ENCODE assay signal across 7 cellular contexts in the genomic region with DNA sequence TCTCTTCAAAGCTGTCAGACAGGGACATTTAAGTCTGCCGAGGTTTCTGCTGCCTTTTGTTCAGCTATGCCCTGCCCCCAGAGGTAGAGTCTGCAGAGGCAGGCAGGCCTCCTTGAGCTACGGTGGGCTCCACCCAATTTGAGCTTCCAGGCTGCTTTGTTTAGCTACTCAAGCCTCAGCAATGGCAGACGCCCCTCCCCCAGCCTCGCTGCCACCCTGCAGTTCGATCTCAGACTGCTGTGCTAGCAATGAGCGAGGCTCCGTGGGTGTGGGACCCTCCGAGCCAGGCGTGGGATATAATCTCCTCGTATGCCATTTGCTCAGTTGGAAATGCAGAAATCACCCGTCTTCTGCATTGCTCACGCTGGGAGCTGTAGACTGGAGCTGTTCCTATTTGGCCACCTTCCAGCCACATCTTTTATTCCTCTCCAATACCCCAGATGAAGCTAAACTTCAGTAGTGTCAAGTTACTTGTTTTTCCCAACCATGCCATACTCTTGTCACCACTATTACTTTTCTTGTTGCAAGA. TPM values are rescaled to one million over a fixed set of nuclear protein-coding genes. Genes with fewer than 3 reads are reported as not detected.
DNase-seq lines count a peak whose midpoint lies in the region.
"Not testable (repeated sequence)": the region's sequence is repeated elsewhere in the genome, so short reads cannot be mapped to it uniquely, and the experiment has no call there.

No MANE protein-coding gene starts in this region.

- not testable (repeated sequence) for H3K9me3 ChIP-seq in ES-I3 (ENCODE audit: control insufficient read depth, insufficient read depth, low read length); endocrine pancreas (ENCODE audit: control insufficient read depth, low read length); iPS-18a (ENCODE audit: control insufficient read depth, low read depth, low read length)

- H3K36me3 ChIP-seq in ES-I3 (ENCODE audit: insufficient read depth, low read length); endocrine pancreas (ENCODE audit: control insufficient read depth, insufficient read depth, low read length); iPS-18a (ENCODE audit: control insufficient read depth, low read depth, low read length): not testable (repeated sequence)

- peaks cover 18% of the 10 kb centered on the region for H3K36me3 Mint-ChIP-seq in activated CD4-positive, alpha-beta T cell treated with anti-CD3 and anti-CD28 coated beads, Interleukin-2, amount 10 ng/mL, durations not matched to agents 7 days and 5 days (ENCODE audit: low read depth)

- CTCF ChIA-PET in activated CD4-positive, alpha-beta T cell treated with anti-CD3 and anti-CD28 coated beads, Interleukin-2, amount 10 ng/mL, durations not matched to agents 7 days and 5 days (lab: Charles Lee), result interaction anchor here (0.6 to 0.9 kb wide), 3 partner anchors 20 to 222 kb away, joined by 3 read pairs; partner anchors contain the start of gene TIFA

- peak overlapping the region; percentile 57 for H3K4me3 Mint-ChIP-seq in activated CD4-positive, alpha-beta T cell treated with anti-CD3 and anti-CD28 coated beads, Interleukin-2, amount 10 ng/mL, durations not matched to agents 7 days and 5 days

- not testable (repeated sequence) for H3K9me3 Mint-ChIP-seq in activated CD4-positive, alpha-beta T cell treated with anti-CD3 and anti-CD28 coated beads, Interleukin-2, amount 10 ng/mL, durations not matched to agents 7 days and 5 days

- H3K4me3 ChIP-seq in endocrine pancreas (ENCODE audit: control insufficient read depth, insufficient read depth, low read length), result peak overlapping the region; percentile 22
- peak overlapping the region; percentile 5 for H3K4me3 ChIP-seq in iPS-18a (ENCODE audit: low read length)

- POLR2A ChIA-PET in activated CD4-positive, alpha-beta T cell treated with anti-CD3 and anti-CD28 coated beads, Interleukin-2, amount 10 ng/mL, durations not matched to agents 7 days and 5 days (lab: Charles Lee), result not testable (repeated sequence)

- peak overlapping the region; percentile 34; the same call in 1 of the 2 replicates for H3K9ac ChIP-seq in ES-I3 (ENCODE audit: low read depth, low read length)
- not testable (repeated sequence) for H3K9ac ChIP-seq in endocrine pancreas (ENCODE audit: control insufficient read depth, insufficient read depth, low read length); iPS-18a (ENCODE audit: low read length)

- DNase-seq in NCI-H2171 (lab: John Stamatoyannopoulos, UW), result peak; percentile 15
- DNase-seq in activated CD4-positive, alpha-beta T cell treated with anti-CD3 and anti-CD28 coated beads, Interleukin-2, amount 10 ng/mL, durations not matched to agents 7 days and 5 days, result peak; percentile 63
- peak; percentile 11 for DNase-seq in activated naive CD8-positive, alpha-beta T cell treated with anti-CD3 and anti-CD28 coated beads, Interleukin-2, amount 50 U/mL, for 16 hours (ENCODE audit: low read depth, low spot score)
- DNase-seq in putamen (ENCODE audit: low spot score), result peak; percentile 20

- H3K27me3 ChIP-seq in endocrine pancreas (ENCODE audit: control insufficient read depth, insufficient read depth, low read length); iPS-18a (ENCODE audit: control insufficient read depth, insufficient read depth, low read length): not testable (repeated sequence)

- not testable (repeated sequence) for H3K27me3 Mint-ChIP-seq in activated CD4-positive, alpha-beta T cell treated with anti-CD3 and anti-CD28 coated beads, Interleukin-2, amount 10 ng/mL, durations not matched to agents 7 days and 5 days

- H3K4me1 Mint-ChIP-seq in activated CD4-positive, alpha-beta T cell treated with anti-CD3 and anti-CD28 coated beads, Interleukin-2, amount 10 ng/mL, durations not matched to agents 7 days and 5 days, result peaks cover 29% of the 10 kb centered on the region

- H3K4me1 ChIP-seq in ES-I3 (ENCODE audit: insufficient read depth, low read length); endocrine pancreas (ENCODE audit: control insufficient read depth, insufficient read depth, low read length): not testable (repeated sequence)
- H3K4me1 ChIP-seq in iPS-18a (ENCODE audit: control insufficient read depth, low read depth, low read length), result peaks cover 15% of the 10 kb centered on the region

- peak overlapping the region; percentile 84 for H3K27ac Mint-ChIP-seq in activated CD4-positive, alpha-beta T cell treated with anti-CD3 and anti-CD28 coated beads, Interleukin-2, amount 10 ng/mL, durations not matched to agents 7 days and 5 days

- H3K27ac ChIP-seq in iPS-18a (ENCODE audit: low read length), result not testable (repeated sequence)

RNA-seq across cellular contexts. Expression of gene ALPK1, which starts 12.2 kb away (rescaled TPM):
- total RNA-seq in activated CD4-positive, alpha-beta T cell treated with anti-CD3 and anti-CD28 coated beads, Interleukin-2, amount 10 ng/mL, durations not matched to agents 7 days and 5 days, result 10 to 100 TPM; 17.3 to 18.3 TPM

RNA-seq across cellular contexts. Expression of gene TIFA, which starts 23.6 kb away (rescaled TPM):
- total RNA-seq in activated CD4-positive, alpha-beta T cell treated with anti-CD3 and anti-CD28 coated beads, Interleukin-2, amount 10 ng/mL, durations not matched to agents 7 days and 5 days, result 10 to 100 TPM; 27.0 to 29.4 TPM

Comparison
In these comparisons a context has a peak if more than half of its experiments do, and no peak if none do; other contexts are left out.
1. DNase-seq: peak in every context shown above with its lines; median percentile 63 in activated CD4-positive, alpha-beta T cell treated with anti-CD3 and anti-CD28 coated beads, Interleukin-2, amount 10 ng/mL, durations not matched to agents 7 days and 5 days; 20 in putamen; 15 in NCI-H2171; 11 in activated naive CD8-positive, alpha-beta T cell treated with anti-CD3 and anti-CD28 coated beads, Interleukin-2, amount 50 U/mL, for 16 hours.